24 cellular contexts compared by ENCODE assay signal in genomic region chr11:107924306-107924705, GRCh38.
DNase-seq lines count a peak whose midpoint lies in the region; ATAC-seq, FAIRE-seq and TF ChIP-seq lines count a peak whose summit lies in the region.
"Had no signal": no experiment of that assay in that cellular context is flagged by ENCODE, and none has a peak within 500 bp of the region (broad histone marks: within the 10 kb centered on the region; RNA-seq: fewer than 3 reads in every experiment).

No MANE protein-coding gene starts in this region.

- POLR2A ChIA-PET in HEK293 (lab: Yijun Ruan, JAX) = no interaction called here

- H3K36me3 ChIP-seq in HEK293 (ENCODE audit: control insufficient read depth in 2 of 2, insufficient read depth in 1 of 2, low read length in 2 of 2) = no peaks in the 10 kb centered on the region
- H3K36me3 ChIP-seq: BLaER1, HAP-1 had no signal

- no peaks in the 10 kb centered on the region for H3K9me3 ChIP-seq in HEK293 (ENCODE audit: control insufficient read depth, insufficient read depth, low read depth, low read length)
- H3K9me3 ChIP-seq: BLaER1, HAP-1 had no signal

- no peak overlapping the region for H3K27ac ChIP-seq in HEK293 (ENCODE audit: extremely low read depth, low read depth, low read length)
- H3K27ac ChIP-seq: BLaER1, RWPE1 had no signal

- no peaks in the 10 kb centered on the region for H3K4me1 ChIP-seq in HEK293 (ENCODE audit: control insufficient read depth, insufficient read depth, low read length)

- ATAC-seq in GM18520 (IDR thresholded peaks at IDR 0.05; ENCODE audit: unreplicated experiment) = no peak
- ATAC-seq in GM19035 (IDR thresholded peaks at IDR 0.05; ENCODE audit: unreplicated experiment) = no peak
- no peak for ATAC-seq in HG03457 (IDR thresholded peaks at IDR 0.05; ENCODE audit: unreplicated experiment)

- TF ChIP-seq CTCF in GM12864 (IDR thresholded peaks at IDR 0.05; ENCODE audit: low read depth, low read length, missing control alignments) (no peak), HEK293 (tag by site-specific recombination; IDR thresholded peaks at IDR 0.05) (no peak)

- DNase-seq in GM12864 (ENCODE audit: low read depth) = peak; percentile 61
- no peak for DNase-seq in GM18507 (ENCODE audit: extremely low spot score, insufficient read length, low read depth)
- DNase-seq in RPMI8226 = peak; percentile 16
- no peak for DNase-seq in NCI-H146 (lab: John Stamatoyannopoulos, UW)
- DNase-seq: CD4-positive, CD25-positive, alpha-beta regulatory T cell; DMS153; DND-41; GOT3; Karpas-422; NCI-H1105 treated with DMSO at 0.1 percent for 48 hours; NCI-H2029; NCI-H2227 treated with DMSO at 0.1 percent for 48 hours; NCI-H526 treated with DMSO at 0.1 percent for 48 hours; SHP77; T-helper 1 cell had no signal

- CTCF ChIA-PET in HEK293 (lab: Yijun Ruan, JAX) = interaction anchor here (0.6 to 1.3 kb wide), 3 partner anchors 9 to 79 kb away, joined by 3 to 4 read pairs (median 4); no protein-coding TSS in a partner anchor

- peak; percentile 33 for FAIRE-seq in GM18507 (lab: Jason Lieb, UNC)
- FAIRE-seq: A204.1, GM12891 had no signal

- H3K4me3 ChIP-seq in GM12864 (ENCODE audit: low read depth, low read length) = no peak overlapping the region
- H3K4me3 ChIP-seq in HEK293 (ENCODE audit: low read depth, low read length) = no peak overlapping the region
- H3K4me3 ChIP-seq: BLaER1, HAP-1 had no signal

TF ChIP-seq in HEK293, 187 proteins besides CTCF, POLR2A, EP300 and RAD21:
- TF ChIP-seq PRDM1 (tag by site-specific recombination; IDR thresholded peaks at IDR 0.05) (peak; percentile 42; the same call in 1 of the 2 replicates), ZBTB20 (tag by site-specific recombination; IDR thresholded peaks at IDR 0.05) (no peak)

Comparison
In these comparisons a context has a peak if more than half of its experiments do, and no peak if none do; other contexts are left out.
1. DNase-seq: peak in GM12864 (single experiment) and RPMI8226 (single experiment); none in GM18507 (single experiment) and NCI-H146 (single experiment).